8 cellular contexts compared by ENCODE assay signal in the genomic region with DNA sequence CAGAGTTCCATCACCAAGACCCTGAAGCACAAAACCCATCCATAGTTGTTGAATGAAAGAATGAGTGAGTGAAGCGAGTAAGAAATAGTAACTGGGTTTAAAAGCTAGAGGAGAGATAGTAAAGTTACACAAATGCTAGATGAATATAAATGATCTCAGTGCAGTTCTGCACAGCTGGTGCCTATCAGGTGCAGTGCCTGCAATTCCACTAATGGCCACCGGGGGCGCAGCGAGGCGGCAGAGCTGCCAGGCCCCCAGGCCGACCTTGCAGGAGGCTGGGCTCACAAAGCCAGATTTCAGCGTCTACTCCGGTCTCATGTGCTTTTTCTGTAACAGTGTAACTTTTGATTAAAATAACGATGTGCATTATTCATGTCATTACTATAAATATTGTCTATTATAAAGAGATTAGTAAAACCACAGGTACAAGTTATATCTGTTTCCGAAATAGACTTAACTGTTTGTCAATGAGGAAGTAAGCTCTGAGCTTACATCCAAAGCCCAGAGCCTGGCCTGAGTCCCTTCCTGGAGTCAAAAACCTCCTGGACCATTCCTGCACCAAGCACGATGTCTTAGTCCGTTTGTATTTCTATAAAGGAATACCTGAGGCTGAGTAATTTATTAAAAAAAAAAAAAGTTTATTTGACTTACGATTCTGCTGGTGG.
DNase-seq lines count a peak whose midpoint lies in the region; ATAC-seq and TF ChIP-seq lines count a peak whose summit lies in the region.

No MANE protein-coding gene starts in this region.

- no peak for ATAC-seq in HG03025 (IDR thresholded peaks at IDR 0.05; ENCODE audit: low FRiP score, unreplicated experiment)

- peak; percentile 99 for TF ChIP-seq CTCF in GM12874 (IDR thresholded peaks at IDR 0.05; ENCODE audit: insufficient read depth, low read depth, low read length)

- peak; percentile 59 for DNase-seq in HK-2 (ENCODE audit: unreplicated experiment)
- peak; percentile 59 for DNase-seq in SHP77 treated with DMSO at 0.1 percent for 48 hours (lab: John Stamatoyannopoulos, UW)
- DNase-seq in activated effector memory CD4-positive, alpha-beta T cell treated with Interleukin-2 at 50 U/mL for 16 hours, result peak; percentile 50
- peak; percentile 83 for DNase-seq in germinal center (ENCODE audit: low spot score)
- peak; percentile 41 to 96 (median 82) for DNase-seq in posterior cingulate gyrus
- peak; percentile 73 for DNase-seq in ureter (ENCODE audit: low spot score)

- intact Hi-C loops in posterior cingulate gyrus (cut with DNase I), result loop anchor here (2.0 to 10.0 kb wide), 3 partner anchors 110 to 400 kb away; no protein-coding TSS in a partner anchor
